In genomic region chr12:51955702-51956101, GRCh38 we compare ENCODE assay signal across 18 cellular contexts. TPM values are rescaled to one million over a fixed set of nuclear protein-coding genes. Genes with fewer than 3 reads are reported as not detected.
DNase-seq lines count a peak whose midpoint lies in the region; ATAC-seq and TF ChIP-seq lines count a peak whose summit lies in the region.
"Had no signal": no experiment of that assay in that cellular context is flagged by ENCODE, and none has a peak within 500 bp of the region (broad histone marks: within the 10 kb centered on the region; RNA-seq: fewer than 3 reads in every experiment).

No MANE protein-coding gene starts in this region.

- CTCF ChIA-PET in RWPE1 (lab: Yijun Ruan, JAX), result interaction anchor here (0.6 to 1.0 kb wide), 2 partner anchors 15 to 69 kb away, joined by 3 to 5 read pairs; no protein-coding TSS in a partner anchor

- H3K9me3 ChIP-seq in cardiac muscle cell (ENCODE audit: low read depth), result no peaks in the 10 kb centered on the region
- H3K9me3 ChIP-seq in heart right ventricle, result peaks cover 0 to 4% (median 0%) of the 10 kb centered on the region in 11 donors
- H3K9me3 ChIP-seq in esophagus squamous epithelium, result no peaks in the 10 kb centered on the region
- no peaks in the 10 kb centered on the region for H3K9me3 ChIP-seq in parathyroid adenoma (ENCODE audit: control insufficient read depth, low read length)
- H3K9me3 ChIP-seq: MG63, testis had no signal

- intact Hi-C loops in heart right ventricle (cut with DNase I) (no loop called here), esophagus squamous epithelium (cut with DNase I) (no loop called here)

- ATAC-seq in heart right ventricle, result no peak
- ATAC-seq: A549, foreskin keratinocyte, left cardiac atrium had no signal

- POLR2A ChIA-PET in RWPE1 (lab: Yijun Ruan, JAX; ENCODE audit: low non-redundant PET), result no interaction called here

- peaks cover 4% of the 10 kb centered on the region for H3K36me3 ChIP-seq in cardiac muscle cell
- H3K36me3 ChIP-seq in heart right ventricle, result peaks cover 0 to 9% (median 0%) of the 10 kb centered on the region in 9 donors
- peaks cover 0 to 12% (median 0%) of the 10 kb centered on the region in 3 donors for H3K36me3 ChIP-seq in esophagus squamous epithelium
- no peaks in the 10 kb centered on the region for H3K36me3 ChIP-seq in parathyroid adenoma (ENCODE audit: control insufficient read depth, insufficient read depth, low read length)
- H3K36me3 ChIP-seq: MG63 had no signal

- peaks cover 43% of the 10 kb centered on the region for H3K4me1 ChIP-seq in cardiac muscle cell (ENCODE audit: low read depth)
- peaks cover 16 to 61% (median 48%) of the 10 kb centered on the region in 9 donors for H3K4me1 ChIP-seq in heart right ventricle
- H3K4me1 ChIP-seq in esophagus squamous epithelium, result peaks cover 18 to 90% (median 42%) of the 10 kb centered on the region in 3 donors
- peaks cover 38% of the 10 kb centered on the region for H3K4me1 ChIP-seq in parathyroid adenoma

- DNase-seq in cardiac muscle cell (ENCODE audit: low read depth in 1 of 2, low spot score in 1 of 2) (no peak), heart right ventricle (no peak), esophagus squamous epithelium (lab: John Stamatoyannopoulos, UW) (no peak), ecto neural progenitor cell (ENCODE audit: low spot score) (no peak), NCI-H2171 treated with DMSO at 0.1 percent for 48 hours (lab: John Stamatoyannopoulos, UW) (no peak), RWPE1 (ENCODE audit: low spot score) (no peak), DMS114 treated with DMSO at 0.1 percent for 48 hours (lab: John Stamatoyannopoulos, UW; ENCODE audit: unreplicated experiment) (no peak)
- DNase-seq: activated CD4-positive, alpha-beta T cell treated with anti-CD3 and anti-CD28 coated beads for 4 hours; activated CD8-positive, alpha-beta memory T cell treated with anti-CD3 and anti-CD28 coated beads, Interleukin-2, amount 50 U/mL, for 4 hours; amygdala; DMS53; left cardiac atrium; MG63; stimulated activated CD4-positive, alpha-beta T cell treated with anti-CD3 and anti-CD28 coated beads, Interleukin-4, amount 100 ng/mL, for 4 hours; testis had no signal

- H2AFZ ChIP-seq in parathyroid adenoma, result no peak overlapping the region

- TF ChIP-seq CTCF in cardiac muscle cell (IDR thresholded peaks at IDR 0.05; ENCODE audit: low read depth, low read length), result no peak
- no peak for TF ChIP-seq CTCF in heart right ventricle (IDR thresholded peaks at IDR 0.05)
- no peak for TF ChIP-seq CTCF in esophagus squamous epithelium (IDR thresholded peaks at IDR 0.05)
- TF ChIP-seq CTCF in parathyroid adenoma (IDR thresholded peaks at IDR 0.05), result no peak
- no peak for TF ChIP-seq CTCF in RWPE1 (conservative IDR thresholded peaks at IDR 0.05; ENCODE audit: low read depth)

- H3K27me3 ChIP-seq in cardiac muscle cell (no peaks in the 10 kb centered on the region), heart right ventricle (no peaks in the 10 kb centered on the region), esophagus squamous epithelium (no peaks in the 10 kb centered on the region), parathyroid adenoma (ENCODE audit: control insufficient read depth, insufficient read depth, low read length) (no peaks in the 10 kb centered on the region)
- H3K27me3 ChIP-seq: foreskin keratinocyte, MG63, testis had no signal

- WGBS in heart right ventricle, 2 donors, result 86 to 91% methylated on average over 1 of the region's 1 CpG
- 83 to 94% methylated on average over 1 of the region's 1 CpG for WGBS in esophagus squamous epithelium, 2 donors

- peaks cover 75% of the 10 kb centered on the region for H3K79me2 ChIP-seq in parathyroid adenoma

- TF ChIP-seq POLR2A in esophagus squamous epithelium (IDR thresholded peaks at IDR 0.05), result no peak

- H3K4me3 ChIP-seq in cardiac muscle cell (no peak overlapping the region), heart right ventricle (no peak overlapping the region), esophagus squamous epithelium (no peak overlapping the region), parathyroid adenoma (ENCODE audit: low read depth, low read length) (no peak overlapping the region)
- H3K4me3 ChIP-seq: A549, MG63, testis had no signal

- H3K4me2 ChIP-seq in parathyroid adenoma (ENCODE audit: low read length), result no peak overlapping the region

- H3K27ac ChIP-seq in cardiac muscle cell, result peak overlapping the region; percentile 70
- peak overlapping the region in 1 of 10 donors; percentile 96 for H3K27ac ChIP-seq in heart right ventricle
- H3K27ac ChIP-seq in esophagus squamous epithelium, result peak overlapping the region in 3 of 4 donors; percentile 71 to 98 (median 97)
- H3K27ac ChIP-seq in parathyroid adenoma, result peak overlapping the region; percentile 94
- H3K27ac ChIP-seq in RWPE1, result no peak overlapping the region
- H3K27ac ChIP-seq: A549, foreskin keratinocyte had no signal

- H3K9ac ChIP-seq in parathyroid adenoma, result no peak overlapping the region

RNA-seq across cellular contexts. Expression of gene ACVR1B, which starts 4.2 kb away (rescaled TPM):
- total RNA-seq in cardiac muscle cell, result 38.1 and 46.4 TPM in 2 replicates
- polyA plus RNA-seq in cardiac muscle cell, result 11.9 and 12.5 TPM in 2 replicates
- 10 to 100 TPM in 5 of 10 donors, 1 to 10 TPM in 5; 8.4 to 15.5 (median 10.4) TPM for total RNA-seq in heart right ventricle
- polyA plus RNA-seq in heart right ventricle, result 1 to 10 TPM; 5.8 to 8.0 TPM
- 10 to 100 TPM; 11.4 to 31.7 (median 16.8) TPM for total RNA-seq in esophagus squamous epithelium

RNA-seq across cellular contexts. Expression of gene ACVRL1, which starts 48.4 kb away (rescaled TPM):
- total RNA-seq in cardiac muscle cell (0.81 and 5.5 TPM in 2 replicates), heart right ventricle (10 to 100 TPM; 16.6 to 68.0 (median 26.3) TPM), esophagus squamous epithelium (10 to 100 TPM in 3 of 4 donors, 1 to 10 TPM in 1; 2.0 to 71.3 (median 14.5) TPM)
- polyA plus RNA-seq in cardiac muscle cell (2.5 TPM in 1 of 2 replicates, not detected in the other), heart right ventricle (10 to 100 TPM; 33.8 to 38.1 TPM)
- total RNA-seq: foreskin keratinocyte had no signal

RNA-seq across cellular contexts. Expression of gene TAMALIN, which starts 51.0 kb away (rescaled TPM):
- total RNA-seq in cardiac muscle cell, result 8.2 and 12.5 TPM in 2 replicates
- 8.2 and 15.0 TPM in 2 replicates for polyA plus RNA-seq in cardiac muscle cell
- 10 to 100 TPM; 16.6 to 47.0 (median 23.9) TPM for total RNA-seq in heart right ventricle
- 10 to 100 TPM; 27.2 to 58.8 TPM for polyA plus RNA-seq in heart right ventricle
- 10 to 100 TPM in 1 of 4 donors, 1 to 10 TPM in 3; 1.7 to 10.7 (median 3.6) TPM for total RNA-seq in esophagus squamous epithelium
